1 cellular context compared by ENCODE assay signal in genomic region chr15:34620814-34621213, GRCh38.
TF ChIP-seq lines count a peak whose summit lies in the region.

No MANE protein-coding gene starts in this region.

TF ChIP-seq in endothelial cell of umbilical vein, 7 proteins besides CTCF, POLR2A, EP300 and RAD21:
- TF ChIP-seq FOS (IDR thresholded peaks at IDR 0.05; ENCODE audit: borderline replicate concordance, insufficient read depth, low read length) (peak; percentile 44), JUN (IDR thresholded peaks at IDR 0.05; ENCODE audit: borderline replicate concordance, insufficient read depth, insufficient read length, low read depth) (peak; percentile 34), GATA2 (IDR thresholded peaks at IDR 0.05; ENCODE audit: insufficient read depth, insufficient read length, low read depth, low read length) (peak; percentile 65), POLR2AphosphoS5 (IDR thresholded peaks at IDR 0.05; ENCODE audit: insufficient read depth, low read depth, low read length) (peak; percentile 54), MAX (IDR thresholded peaks at IDR 0.05; ENCODE audit: insufficient read depth, insufficient read length) (no peak)
